27 cellular contexts compared by ENCODE assay signal in genomic region chr1:33312413-33312749, GRCh38. TPM values are rescaled to one million over a fixed set of nuclear protein-coding genes. Genes with fewer than 3 reads are reported as not detected.
"Had no signal": no experiment of that assay in that cellular context is flagged by ENCODE, and none has a peak within 500 bp of the region (broad histone marks: within the 10 kb centered on the region; RNA-seq: fewer than 3 reads in every experiment).

No MANE protein-coding gene starts in this region.

- H3K27ac ChIP-seq: SJCRH30, WERI-Rb-1 had no signal

- H3K9me3 ChIP-seq: MG63, SJCRH30, SK-N-SH had no signal

- H3K27me3 ChIP-seq: MG63, SJCRH30 had no signal

- ATAC-seq: activated CD8-positive, alpha-beta T cell treated with anti-CD3 and anti-CD28 coated beads for 36 hours; activated T-cell treated with anti-CD3 and anti-CD28 coated beads, Interleukin-2, amount 50 U/mL, for 72 hours; Panc1; Right ventricle myocardium inferior had no signal

- H3K4me3 ChIP-seq: MG63, SJCRH30 had no signal

- H3K4me1 ChIP-seq: SJCRH30 had no signal

- DNase-seq: activated CD4-positive, alpha-beta T cell treated with anti-CD3 and anti-CD28 coated beads for 4 hours; activated CD8-positive, alpha-beta memory T cell treated with anti-CD3 and anti-CD28 coated beads, Interleukin-2, amount 50 U/mL, for 4 hours; activated CD8-positive, alpha-beta T cell treated with anti-CD3 and anti-CD28 coated beads for 36 hours; activated gamma-delta T cell treated with Interleukin-2 at 50 U/mL for 16 hours; activated naive CD4-positive, alpha-beta T cell treated with anti-CD3 and anti-CD28 coated beads, Interleukin-2, amount 10 ng/mL, durations not matched to agents 7 days and 5 days; activated naive CD8-positive, alpha-beta T cell treated with anti-CD3 and anti-CD28 coated beads for 36 hours; activated T-cell treated with anti-CD3 and anti-CD28 coated beads, Interleukin-2, amount 50 U/mL, for 72 hours; MG63; MV-4-11; NCI-H1092 treated with DMSO at 0.1 percent for 48 hours; NCI-H1417 treated with DMSO at 0.1 percent for 48 hours; NCI-H1694; NCI-H2029 treated with DMSO at 0.1 percent for 48 hours; NCI-H446; NCI-H526; NCI-H82; OCI-M1; RPMI8226; SJCRH30; SK-N-SH; T-helper 1 cell; WERI-Rb-1 had no signal

- H3K36me3 ChIP-seq: MG63, SJCRH30, WERI-Rb-1 had no signal

RNA-seq across cellular contexts. Expression of gene A3GALT2, which starts 8.5 kb away (rescaled TPM):
- total RNA-seq: activated CD8-positive, alpha-beta T cell treated with anti-CD3 and anti-CD28 coated beads for 36 hours; activated naive CD8-positive, alpha-beta T cell treated with anti-CD3 and anti-CD28 coated beads for 36 hours; activated T-cell treated with anti-CD3 and anti-CD28 coated beads, Interleukin-2, amount 50 U/mL, for 72 hours; activated T-helper 2 cell treated with anti-CD3 and anti-CD28 coated beads, Interferon-gamma antibody, Interleukin-2, Interleukin-4, amounts not matched to agents 10 μg/mL and 5 μg/mL and 100 μg/mL, durations not matched to agents 14 hours and 24 hours and 36 hours; cardiac septum; Right ventricle myocardium inferior; SJCRH30; T-helper 2 cell treated with Interferon-gamma antibody and Interleukin-4, amounts not matched to agents 100 ng/mL and 5 ng/mL, for 36 hours had no signal
